In genomic region chr17:81690549-81690948, GRCh38 we compare ENCODE assay signal across 19 cellular contexts.
"Had no signal": no experiment of that assay in that cellular context is flagged by ENCODE, and none has a peak within 500 bp of the region (broad histone marks: within the 10 kb centered on the region; RNA-seq: fewer than 3 reads in every experiment).

No MANE protein-coding gene starts in this region.

- H3K36me3 Mint-ChIP-seq: natural killer cell had no signal

- H3K4me2 ChIP-seq: smooth muscle cell had no signal

- H3K4me1 Mint-ChIP-seq: neural crest cell had no signal

- H3K4me3 ChIP-seq: left ventricle myocardium inferior, lower lobe of right lung, ovary, right atrium auricular region, smooth muscle cell, tibial artery, upper lobe of left lung, vagina had no signal

- H3K4me3 Mint-ChIP-seq: dendritic cell treated with granulocyte-macrophage colony-stimulating factor and Interleukin-4, amounts not matched to agents 40 ng/mL and 50 ng/mL, for 4 days; memory B cell; mesothelial cell of epicardium; natural killer cell; stimulated activated naive CD8-positive, alpha-beta T cell treated with anti-CD3 and anti-CD28 coated beads, Interleukin-15, Interleukin-2, amounts not matched to agents 100 ng/mL and 50 ng/mL, for 24 hours had no signal

- H3K27me3 ChIP-seq: foreskin keratinocyte, ovary, right atrium auricular region, tibial artery, upper lobe of left lung, vagina had no signal

- H3K27ac Mint-ChIP-seq: dendritic cell treated with granulocyte-macrophage colony-stimulating factor and Interleukin-4, amounts not matched to agents 40 ng/mL and 50 ng/mL, for 4 days; memory B cell; mesothelial cell of epicardium; natural killer cell; stimulated activated naive CD8-positive, alpha-beta T cell treated with anti-CD3 and anti-CD28 coated beads, Interleukin-15, Interleukin-2, amounts not matched to agents 100 ng/mL and 50 ng/mL, for 24 hours had no signal

- FAIRE-seq: colon, kidney had no signal

- H3K9me3 ChIP-seq: left ventricle myocardium inferior, lower lobe of right lung, ovary, right atrium auricular region, tibial artery, upper lobe of left lung, vagina had no signal

- DNase-seq: foreskin keratinocyte; left cardiac atrium; left ventricle myocardium inferior; lower lobe of right lung; natural killer cell; ovary; stimulated activated CD4-positive, alpha-beta T cell treated with anti-CD3 and anti-CD28 coated beads, Interleukin-2, amount 100 ng/mL, for 48 hours; tibial artery had no signal

- H3K27ac ChIP-seq: foreskin keratinocyte, left ventricle myocardium inferior, lower lobe of right lung, ovary, right atrium auricular region, tibial artery, upper lobe of left lung, vagina had no signal

- H3K9me3 Mint-ChIP-seq: dendritic cell treated with granulocyte-macrophage colony-stimulating factor and Interleukin-4, amounts not matched to agents 40 ng/mL and 50 ng/mL, for 4 days; memory B cell; mesothelial cell of epicardium; natural killer cell; neural crest cell; stimulated activated naive CD8-positive, alpha-beta T cell treated with anti-CD3 and anti-CD28 coated beads, Interleukin-15, Interleukin-2, amounts not matched to agents 100 ng/mL and 50 ng/mL, for 24 hours had no signal

- H3K36me3 ChIP-seq: ovary had no signal

- H3K27me3 Mint-ChIP-seq: dendritic cell treated with granulocyte-macrophage colony-stimulating factor and Interleukin-4, amounts not matched to agents 40 ng/mL and 50 ng/mL, for 4 days; memory B cell; stimulated activated naive CD8-positive, alpha-beta T cell treated with anti-CD3 and anti-CD28 coated beads, Interleukin-15, Interleukin-2, amounts not matched to agents 100 ng/mL and 50 ng/mL, for 24 hours had no signal

- ATAC-seq: foreskin keratinocyte, left cardiac atrium, lower lobe of right lung, natural killer cell had no signal
